In genomic region chr1:108584320-108584968, GRCh38 we compare ENCODE assay signal across 11 cellular contexts. TPM values are rescaled to one million over a fixed set of nuclear protein-coding genes. Genes with fewer than 3 reads are reported as not detected.
DNase-seq lines count a peak whose midpoint lies in the region; ATAC-seq lines count a peak whose summit lies in the region.
"Had no signal": no experiment of that assay in that cellular context is flagged by ENCODE, and none has a peak within 500 bp of the region (broad histone marks: within the 10 kb centered on the region; RNA-seq: fewer than 3 reads in every experiment).

No MANE protein-coding gene starts in this region.

- H3K4me3 Mint-ChIP-seq in central memory CD8-positive, alpha-beta T cell: no peak overlapping the region
- peak overlapping the region; percentile 39 for H3K4me3 Mint-ChIP-seq in stimulated activated memory B cell treated with anti-CD40 and anti-IgM and Interleukin-4, amounts not matched to agents 10 μg/mL and 1 μg/mL and 100 μg/mL, for 72 hours

- peaks cover 52% of the 10 kb centered on the region for H3K4me1 Mint-ChIP-seq in central memory CD8-positive, alpha-beta T cell
- peaks cover 46% of the 10 kb centered on the region for H3K4me1 Mint-ChIP-seq in stimulated activated memory B cell treated with anti-CD40 and anti-IgM and Interleukin-4, amounts not matched to agents 10 μg/mL and 1 μg/mL and 100 μg/mL, for 72 hours

- H3K36me3 Mint-ChIP-seq in central memory CD8-positive, alpha-beta T cell (ENCODE audit: insufficient read depth): peaks cover 9% of the 10 kb centered on the region
- H3K36me3 Mint-ChIP-seq in stimulated activated memory B cell treated with anti-CD40 and anti-IgM and Interleukin-4, amounts not matched to agents 10 μg/mL and 1 μg/mL and 100 μg/mL, for 72 hours: peaks cover 7% of the 10 kb centered on the region

- H3K27ac Mint-ChIP-seq in central memory CD8-positive, alpha-beta T cell (ENCODE audit: low read depth): peak overlapping the region; percentile 0
- H3K27ac Mint-ChIP-seq in stimulated activated memory B cell treated with anti-CD40 and anti-IgM and Interleukin-4, amounts not matched to agents 10 μg/mL and 1 μg/mL and 100 μg/mL, for 72 hours: peak overlapping the region; percentile 34

- intact Hi-C loops in left ventricle myocardium superior (cut with micrococcal nuclease): no loop called here

- H3K9me3 Mint-ChIP-seq in central memory CD8-positive, alpha-beta T cell: peaks cover 8% of the 10 kb centered on the region
- peaks cover 8% of the 10 kb centered on the region for H3K9me3 Mint-ChIP-seq in stimulated activated memory B cell treated with anti-CD40 and anti-IgM and Interleukin-4, amounts not matched to agents 10 μg/mL and 1 μg/mL and 100 μg/mL, for 72 hours

- H3K27me3 Mint-ChIP-seq in central memory CD8-positive, alpha-beta T cell: no peaks in the 10 kb centered on the region
- no peaks in the 10 kb centered on the region for H3K27me3 Mint-ChIP-seq in stimulated activated memory B cell treated with anti-CD40 and anti-IgM and Interleukin-4, amounts not matched to agents 10 μg/mL and 1 μg/mL and 100 μg/mL, for 72 hours

- DNase-seq in NCI-H146 treated with DMSO at 0.1 percent for 48 hours (lab: John Stamatoyannopoulos, UW; ENCODE audit: unreplicated experiment) (peak; percentile 47), DMS79 (lab: John Stamatoyannopoulos, UW) (no peak), left ventricle myocardium superior (no peak)
- DNase-seq in central memory CD8-positive, alpha-beta T cell (ENCODE audit: low spot score in 2 of 2): no peak
- DNase-seq: foreskin melanocyte, left ventricle myocardium inferior, tibial artery had no signal

- ATAC-seq in GM18907 (IDR thresholded peaks at IDR 0.05; ENCODE audit: unreplicated experiment) (peak; percentile 52), GM21529 (IDR thresholded peaks at IDR 0.05; ENCODE audit: unreplicated experiment) (no peak), left ventricle myocardium superior (no peak)
- no peak for ATAC-seq in central memory CD8-positive, alpha-beta T cell (replicated peaks; ENCODE audit: extremely low read depth, poor library complexity, severe bottlenecking)
- peak; percentile 77 for ATAC-seq in stimulated activated memory B cell treated with anti-CD40 and anti-IgM and Interleukin-4, amounts not matched to agents 10 μg/mL and 1 μg/mL and 100 μg/mL, for 72 hours
- ATAC-seq: Panc1 had no signal

RNA-seq across cellular contexts. Expression of gene EEIG2, which starts 24.5 kb away (rescaled TPM):
- 5.0 TPM for total RNA-seq in left ventricle myocardium superior

Comparison
In these comparisons a context has a peak if more than half of its experiments do, and no peak if none do; other contexts are left out.
1. ATAC-seq: peak in GM18907 (single experiment) and stimulated activated memory B cell treated with anti-CD40 and anti-IgM and Interleukin-4, amounts not matched to agents 10 μg/mL and 1 μg/mL and 100 μg/mL, for 72 hours (single experiment); none in central memory CD8-positive, alpha-beta T cell (single experiment), GM21529 (single experiment) and left ventricle myocardium superior (single experiment).